In the genomic region with DNA sequence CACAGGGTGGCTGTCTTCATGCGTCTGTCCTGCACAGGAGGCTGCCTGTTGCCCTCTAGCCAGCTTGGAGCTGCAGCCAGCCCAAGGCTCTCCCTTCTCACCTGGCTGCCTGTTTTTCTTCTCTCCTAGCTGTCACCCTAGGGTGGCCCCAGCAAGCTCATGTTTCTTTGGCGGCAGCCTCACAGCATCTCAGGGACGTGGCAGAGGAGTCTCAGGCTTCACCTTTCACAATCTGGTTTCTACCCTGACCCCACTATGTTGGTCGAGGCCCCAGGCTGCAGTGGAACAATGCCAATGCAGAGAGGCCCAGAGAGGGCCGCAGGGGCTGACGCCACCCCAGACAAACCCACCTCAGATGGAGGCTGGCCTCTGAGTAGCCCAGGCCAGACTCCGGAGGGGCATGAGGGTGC, we compare ENCODE assay signal across 19 cellular contexts. TPM values are rescaled to one million over a fixed set of nuclear protein-coding genes. Genes with fewer than 3 reads are reported as not detected.
DNase-seq lines count a peak whose midpoint lies in the region; ATAC-seq and TF ChIP-seq lines count a peak whose summit lies in the region.
"Had no signal": no experiment of that assay in that cellular context is flagged by ENCODE, and none has a peak within 500 bp of the region (broad histone marks: within the 10 kb centered on the region; RNA-seq: fewer than 3 reads in every experiment).

No MANE protein-coding gene starts in this region.

- no peak overlapping the region for H3K4me2 ChIP-seq in GM23248 (ENCODE audit: unreplicated experiment)
- H3K4me2 ChIP-seq: A549 had no signal

- peaks cover 5 to 63% (median 32%) of the 10 kb centered on the region in 12 donors for H3K4me1 ChIP-seq in heart left ventricle
- peaks cover 0 to 34% of the 10 kb centered on the region in 2 donors for H3K4me1 ChIP-seq in right atrium auricular region
- H3K4me1 ChIP-seq in upper lobe of right lung = peaks cover 5% of the 10 kb centered on the region
- no peaks in the 10 kb centered on the region for H3K4me1 ChIP-seq in GM23248 (ENCODE audit: insufficient read depth)
- H3K4me1 ChIP-seq: A549 had no signal

- no peaks in the 10 kb centered on the region for H3K36me3 Mint-ChIP-seq in nephron (ENCODE audit: low read depth)

- H3F3A ChIP-seq in GM23248 (ENCODE audit: insufficient read depth) = no peaks in the 10 kb centered on the region

- TF ChIP-seq CTCF in heart left ventricle (IDR thresholded peaks at IDR 0.05) (no peak), right atrium auricular region (IDR thresholded peaks at IDR 0.05) (no peak), WERI-Rb-1 (IDR thresholded peaks at IDR 0.05; ENCODE audit: low read depth, low read length) (no peak), nephron (IDR thresholded peaks at IDR 0.05; ENCODE audit: unreplicated experiment in 3 of 3) (no peak), upper lobe of right lung (IDR thresholded peaks at IDR 0.05) (no peak)

- H3K27ac ChIP-seq in heart left ventricle = peak overlapping the region in 7 of 12 donors; percentile 5 to 97 (median 26)
- H3K27ac ChIP-seq in right atrium auricular region = no peak overlapping the region
- peak overlapping the region; percentile 74 for H3K27ac ChIP-seq in WERI-Rb-1
- H3K27ac ChIP-seq in upper lobe of right lung = peak overlapping the region; percentile 26
- no peak overlapping the region for H3K27ac ChIP-seq in GM23248
- H3K27ac ChIP-seq: A549, C4-2B, RWPE1 had no signal

- intact Hi-C loops in heart left ventricle (cut with DNase I) = loop anchor here in 6 of 10 donors (2.0 to 10.0 kb wide), 3 partner anchors 40 to 98 kb away; no protein-coding TSS in a partner anchor
- intact Hi-C loops in upper lobe of right lung (cut with DNase I) = loop anchor here (10.0 kb wide), 1 partner anchor 88 kb away; no protein-coding TSS in a partner anchor

- 87 to 92% (median 89%) methylated on average over 4 to 7 of the region's 7 CpGs for WGBS in heart left ventricle, 4 donors
- WGBS in GM23248 (ENCODE audit: low coverage in 1 of 2, low lambda C conversion rate in 2 of 2, missing lambda C conversion rate in 2 of 2), 2 experiments = 67 to 69% methylated on average over 7 of the region's 7 CpGs

- in situ Hi-C loops in KBM-7 (cut with MboI; ENCODE audit: low pct_unique_long_range_greater_than_20kb, low sequenced_read_pairs) (no loop called here), GM23248 (cut with MboI) (no loop called here)

- no peaks in the 10 kb centered on the region for H3K9me2 ChIP-seq in GM23248 (ENCODE audit: insufficient read depth)

- peaks cover 48% of the 10 kb centered on the region for H3K27me3 Mint-ChIP-seq in nephron (ENCODE audit: low read depth)

- DNase-seq in heart left ventricle (no peak), right atrium auricular region (ENCODE audit: low spot score) (no peak), WERI-Rb-1 (no peak), upper lobe of right lung (peak; percentile 51), KBM-7 (no peak), GM23248 (no peak), NCI-H345 treated with DMSO at 0.1 percent for 48 hours (lab: John Stamatoyannopoulos, UW; ENCODE audit: unreplicated experiment) (no peak)
- DNase-seq: DMS153, NCI-H1436, NCI-H2029, NCI-H510A treated with DMSO at 0.1 percent for 48 hours, PC-3 had no signal

- ATAC-seq in heart left ventricle (no peak), upper lobe of right lung (no peak)
- ATAC-seq: A549, PC-3 had no signal

- no peaks in the 10 kb centered on the region for H3K9me3 Mint-ChIP-seq in nephron
- H3K9me3 Mint-ChIP-seq: IgD-negative memory B cell had no signal

- H3K36me3 ChIP-seq in heart left ventricle (peaks cover 0 to 7% (median 0%) of the 10 kb centered on the region in 9 donors), right atrium auricular region (no peaks in the 10 kb centered on the region), WERI-Rb-1 (peaks cover 17% of the 10 kb centered on the region), upper lobe of right lung (no peaks in the 10 kb centered on the region), GM23248 (ENCODE audit: low read depth) (no peaks in the 10 kb centered on the region)

- H4K20me1 ChIP-seq in GM23248 (ENCODE audit: insufficient read depth) = no peaks in the 10 kb centered on the region

- peak overlapping the region in 1 of 3 experiments; percentile 69 for H3K27ac Mint-ChIP-seq in nephron
- H3K27ac Mint-ChIP-seq: IgD-negative memory B cell had no signal

- TF ChIP-seq POLR2A in heart left ventricle (IDR thresholded peaks at IDR 0.05) = no peak

- H3K27me3 ChIP-seq in heart left ventricle (peaks cover 9 to 35% (median 20%) of the 10 kb centered on the region in 9 donors), right atrium auricular region (peaks cover 0 to 9% of the 10 kb centered on the region in 2 donors), WERI-Rb-1 (ENCODE audit: insufficient read depth, low read depth, severe bottlenecking) (no peaks in the 10 kb centered on the region), upper lobe of right lung (peaks cover 53% of the 10 kb centered on the region), GM23248 (replicated peaks; ENCODE audit: insufficient read depth) (peaks cover 9% of the 10 kb centered on the region; the same call in 1 of the 2 replicates)

- no peak overlapping the region for H3K4me3 ChIP-seq in heart left ventricle
- no peak overlapping the region for H3K4me3 ChIP-seq in right atrium auricular region
- no peak overlapping the region for H3K4me3 ChIP-seq in WERI-Rb-1 (ENCODE audit: low read depth, low read length)
- no peak overlapping the region for H3K4me3 ChIP-seq in upper lobe of right lung
- no peak overlapping the region for H3K4me3 ChIP-seq in GM23248
- H3K4me3 ChIP-seq: A549 had no signal

- H3K9me3 ChIP-seq in heart left ventricle (no peaks in the 10 kb centered on the region), right atrium auricular region (no peaks in the 10 kb centered on the region), WERI-Rb-1 (ENCODE audit: severe bottlenecking) (no peaks in the 10 kb centered on the region), upper lobe of right lung (no peaks in the 10 kb centered on the region), GM23248 (ENCODE audit: low read depth) (no peaks in the 10 kb centered on the region)
- H3K9me3 ChIP-seq: A549 had no signal

- H3K4me1 Mint-ChIP-seq in nephron = peaks cover 10% of the 10 kb centered on the region

- H2AFZ ChIP-seq in GM23248 = no peak overlapping the region

- peak overlapping the region; percentile 32 to 53 (median 47) for H3K4me3 Mint-ChIP-seq in nephron
- H3K4me3 Mint-ChIP-seq: IgD-negative memory B cell had no signal

- H3K79me2 ChIP-seq in GM23248 (ENCODE audit: insufficient read depth) = no peaks in the 10 kb centered on the region

- H3K9ac ChIP-seq in GM23248 = no peak overlapping the region

RNA-seq across cellular contexts. Expression of a gene that starts 2.5 kb away (rescaled TPM):
- 10 to 100 TPM; 16.8 to 79.0 (median 36.6) TPM for total RNA-seq in heart left ventricle
- polyA plus RNA-seq in heart left ventricle = 10 to 100 TPM; 39.5 to 77.7 TPM
- 10 to 100 TPM; 16.7 to 44.3 TPM for total RNA-seq in right atrium auricular region
- total RNA-seq in upper lobe of right lung = 274 TPM
- total RNA-seq in GM23248 (2014; rRNA removed; shearing (Covaris generic)) = not detected in 2 replicates
- not detected in 2 replicates for polyA plus RNA-seq in GM23248 (2016; fragmentation: Nextera tagmentation; extraction: Ambion mirVana)
- total RNA-seq: HT-29, SK-MEL-5 had no signal
- polyA plus RNA-seq: A549 had no signal

RNA-seq across cellular contexts. Expression of a gene that starts 47.0 kb away (rescaled TPM):
- total RNA-seq in heart left ventricle (1 to 10 TPM in 1 of 9 donors, under 1 TPM in 4, not detected in 4; 0.16 to 3.1 (median 0.32) TPM), right atrium auricular region (1 to 10 TPM in 1 of 2 donors, not detected in 1; 3.3 TPM), upper lobe of right lung (0.58 TPM)
- polyA plus RNA-seq in heart left ventricle (under 1 TPM; 0.15 to 0.33 TPM), GM23248 (2016; fragmentation: Nextera tagmentation; extraction: Ambion mirVana) (10.1 and 10.6 TPM in 2 replicates)
- total RNA-seq in GM23248 (2014; rRNA removed; shearing (Covaris generic)) = 9.5 TPM in 2 replicates

RNA-seq across cellular contexts. Expression of a gene that starts 47.7 kb away (rescaled TPM):
- total RNA-seq in heart left ventricle = 10 to 100 TPM; 28.7 to 51.6 (median 40.3) TPM
- polyA plus RNA-seq in heart left ventricle = 10 to 100 TPM; 50.3 to 80.5 TPM
- 10 to 100 TPM; 22.7 to 33.8 TPM for total RNA-seq in right atrium auricular region
- 43.1 TPM for total RNA-seq in upper lobe of right lung
- 55.2 and 61.2 TPM in 2 replicates for total RNA-seq in GM23248 (2014; rRNA removed; shearing (Covaris generic))
- polyA plus RNA-seq in GM23248 (2016; fragmentation: Nextera tagmentation; extraction: Ambion mirVana) = 113 and 117 TPM in 2 replicates

Comparison
In these comparisons a context has a peak if more than half of its experiments do, and no peak if none do; other contexts are left out.
1. H3K27ac ChIP-seq: peak in heart left ventricle (7 of 12), WERI-Rb-1 (single experiment) and upper lobe of right lung (single experiment); none in right atrium auricular region (0 of 2) and GM23248 (single experiment).
2. RNA of a gene that starts 2.5 kb away (total RNA-seq): 274 TPM in upper lobe of right lung (single experiment), 16.7 to 44.3 TPM in right atrium auricular region and 16.8 to 79.0 TPM in heart left ventricle; not detected in GM23248; every median in the first group is over 10 times any median in the second.